In the genomic region with DNA sequence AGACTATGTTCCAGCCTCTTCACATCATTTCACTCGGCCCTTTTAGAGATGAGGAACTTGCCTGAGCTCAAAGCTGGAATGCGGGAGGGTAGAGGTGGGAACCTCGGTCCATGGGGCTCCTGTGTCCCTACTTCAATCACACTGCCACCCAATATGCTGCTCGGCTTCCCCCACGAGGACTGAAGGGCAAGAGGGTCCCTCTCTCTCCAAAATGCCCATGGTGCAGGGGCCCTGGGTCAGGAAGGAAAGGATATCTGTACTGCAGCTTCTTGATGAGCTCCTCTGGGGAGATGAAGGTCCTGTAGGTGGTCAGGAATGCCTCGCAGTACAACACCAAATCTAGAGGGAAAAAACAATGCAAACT, we compare ENCODE assay signal across 18 cellular contexts. TPM values are rescaled to one million over a fixed set of nuclear protein-coding genes. Genes with fewer than 3 reads are reported as not detected.
DNase-seq lines count a peak whose midpoint lies in the region; ATAC-seq and TF ChIP-seq lines count a peak whose summit lies in the region.
"Had no signal": no experiment of that assay in that cellular context is flagged by ENCODE, and none has a peak within 500 bp of the region (broad histone marks: within the 10 kb centered on the region; RNA-seq: fewer than 3 reads in every experiment).

No MANE protein-coding gene starts in this region.

- peaks cover 26% of the 10 kb centered on the region for H3K36me3 Mint-ChIP-seq in activated CD8-positive, alpha-beta memory T cell treated with anti-CD3 and anti-CD28 coated beads, Interleukin-2, amount 10 ng/mL, durations not matched to agents 7 days and 5 days
- peaks cover 100% of the 10 kb centered on the region for H3K36me3 Mint-ChIP-seq in dendritic cell treated with granulocyte-macrophage colony-stimulating factor and Interleukin-4, amounts not matched to agents 40 ng/mL and 50 ng/mL, for 4 days (ENCODE audit: low read depth)

- intact Hi-C loops in dendritic cell treated with granulocyte-macrophage colony-stimulating factor and Interleukin-4, amounts not matched to agents 40 ng/mL and 50 ng/mL, for 4 days (cut with micrococcal nuclease): loop anchor here (2.0 kb wide), 1 partner anchor 149 kb away; the partner anchor contains the start of gene RAPGEF1
- intact Hi-C loops in gastrocnemius medialis (cut with DNase I; ENCODE audit: low total_unique reads): loop anchor here (1.0 to 10.0 kb wide), 2 partner anchors 148 to 653 kb away; partner anchors contain the start of gene RAPGEF1

- H3K27me3 Mint-ChIP-seq in activated CD8-positive, alpha-beta memory T cell treated with anti-CD3 and anti-CD28 coated beads, Interleukin-2, amount 10 ng/mL, durations not matched to agents 7 days and 5 days: no peaks in the 10 kb centered on the region
- no peaks in the 10 kb centered on the region for H3K27me3 Mint-ChIP-seq in dendritic cell treated with granulocyte-macrophage colony-stimulating factor and Interleukin-4, amounts not matched to agents 40 ng/mL and 50 ng/mL, for 4 days

- H3K27ac Mint-ChIP-seq in activated CD8-positive, alpha-beta memory T cell treated with anti-CD3 and anti-CD28 coated beads, Interleukin-2, amount 10 ng/mL, durations not matched to agents 7 days and 5 days: peak overlapping the region; percentile 55
- H3K27ac Mint-ChIP-seq in dendritic cell treated with granulocyte-macrophage colony-stimulating factor and Interleukin-4, amounts not matched to agents 40 ng/mL and 50 ng/mL, for 4 days: peak overlapping the region; percentile 64
- H3K27ac Mint-ChIP-seq: nephron had no signal

- H3K9me3 Mint-ChIP-seq in activated CD8-positive, alpha-beta memory T cell treated with anti-CD3 and anti-CD28 coated beads, Interleukin-2, amount 10 ng/mL, durations not matched to agents 7 days and 5 days (ENCODE audit: low read depth): no peaks in the 10 kb centered on the region
- no peaks in the 10 kb centered on the region for H3K9me3 Mint-ChIP-seq in dendritic cell treated with granulocyte-macrophage colony-stimulating factor and Interleukin-4, amounts not matched to agents 40 ng/mL and 50 ng/mL, for 4 days
- H3K9me3 Mint-ChIP-seq: nephron had no signal

- H3K36me3 ChIP-seq in SJCRH30 (peaks cover 35% of the 10 kb centered on the region), gastrocnemius medialis (peaks cover 4 to 68% of the 10 kb centered on the region in 2 donors)

- no peak overlapping the region for H3K4me3 Mint-ChIP-seq in activated CD8-positive, alpha-beta memory T cell treated with anti-CD3 and anti-CD28 coated beads, Interleukin-2, amount 10 ng/mL, durations not matched to agents 7 days and 5 days
- no peak overlapping the region for H3K4me3 Mint-ChIP-seq in dendritic cell treated with granulocyte-macrophage colony-stimulating factor and Interleukin-4, amounts not matched to agents 40 ng/mL and 50 ng/mL, for 4 days
- H3K4me3 Mint-ChIP-seq: nephron had no signal

- H3K27me3 ChIP-seq in SJCRH30 (no peaks in the 10 kb centered on the region), gastrocnemius medialis (no peaks in the 10 kb centered on the region)
- H3K27me3 ChIP-seq: MG63, sigmoid colon, tibial artery had no signal

- H3K4me3 ChIP-seq in SJCRH30 (no peak overlapping the region), gastrocnemius medialis (no peak overlapping the region)
- H3K4me3 ChIP-seq: HAP-1, lung, MG63, sigmoid colon, tibial artery had no signal

- no peak for DNase-seq in activated CD8-positive, alpha-beta memory T cell treated with anti-CD3 and anti-CD28 coated beads, Interleukin-2, amount 10 ng/mL, durations not matched to agents 7 days and 5 days
- DNase-seq in activated CD8-positive, alpha-beta memory T cell treated with anti-CD3 and anti-CD28 coated beads, Interleukin-2, amount 50 U/mL, for 48 hours: no peak
- DNase-seq in SJCRH30: no peak
- DNase-seq in gastrocnemius medialis: no peak
- DNase-seq in cerebellar cortex (ENCODE audit: low spot score): no peak
- no peak for DNase-seq in NCI-H2196 treated with DMSO at 0.1 percent for 48 hours (lab: John Stamatoyannopoulos, UW; ENCODE audit: unreplicated experiment)

- H3K9me3 ChIP-seq in SJCRH30 (replicated peaks) (no peaks in the 10 kb centered on the region), gastrocnemius medialis (no peaks in the 10 kb centered on the region)
- H3K9me3 ChIP-seq: HAP-1, MG63, sigmoid colon, tibial artery had no signal

- H3K4me1 ChIP-seq in SJCRH30: peaks cover 31% of the 10 kb centered on the region
- peaks cover 0 to 8% of the 10 kb centered on the region in 2 donors for H3K4me1 ChIP-seq in gastrocnemius medialis
- H3K4me1 ChIP-seq: HAP-1, sigmoid colon had no signal

- TF ChIP-seq CTCF in gastrocnemius medialis (IDR thresholded peaks at IDR 0.05 in 4 of 5, conservative IDR thresholded peaks at IDR 0.05 in 1 of 5): no peak

- in situ Hi-C loops in gastrocnemius medialis (cut with MboI; ENCODE audit: low sequenced_read_pairs in 4 of 4): loop anchor here in 3 of 4 donors (5.0 to 25.0 kb wide), 2 partner anchors 150 to 670 kb away; partner anchors contain the start of gene RAPGEF1 (in 3 of the 3)

- no peak for TF ChIP-seq POLR2A in gastrocnemius medialis (IDR thresholded peaks at IDR 0.05)

- peaks cover 37% of the 10 kb centered on the region for H3K4me1 Mint-ChIP-seq in activated CD8-positive, alpha-beta memory T cell treated with anti-CD3 and anti-CD28 coated beads, Interleukin-2, amount 10 ng/mL, durations not matched to agents 7 days and 5 days
- peaks cover 90% of the 10 kb centered on the region for H3K4me1 Mint-ChIP-seq in dendritic cell treated with granulocyte-macrophage colony-stimulating factor and Interleukin-4, amounts not matched to agents 40 ng/mL and 50 ng/mL, for 4 days (ENCODE audit: low read depth)

- ATAC-seq in activated CD8-positive, alpha-beta memory T cell treated with anti-CD3 and anti-CD28 coated beads, Interleukin-2, amount 10 ng/mL, durations not matched to agents 7 days and 5 days: no peak
- no peak for ATAC-seq in gastrocnemius medialis
- ATAC-seq in HG03565 (IDR thresholded peaks at IDR 0.05; ENCODE audit: unreplicated experiment): no peak

- H3K27ac ChIP-seq in SJCRH30 (peak overlapping the region; percentile 99), gastrocnemius medialis (peak overlapping the region; percentile 18 to 73 (median 62))
- H3K27ac ChIP-seq: sigmoid colon, tibial artery had no signal

- CTCF ChIA-PET in activated CD8-positive, alpha-beta memory T cell treated with anti-CD3 and anti-CD28 coated beads, Interleukin-2, amount 10 ng/mL, durations not matched to agents 7 days and 5 days (lab: Charles Lee): interaction anchor here (0.6 to 8.2 kb wide), 32 partner anchors 11 to 668 kb away, joined by 3 to 208 read pairs (median 5); partner anchors contain the start of gene RAPGEF1

RNA-seq across cellular contexts. Expression of gene PRRT1B, which starts 46.5 kb away (rescaled TPM):
- not detected for total RNA-seq in activated CD8-positive, alpha-beta memory T cell treated with anti-CD3 and anti-CD28 coated beads, Interleukin-2, amount 10 ng/mL, durations not matched to agents 7 days and 5 days
- not detected in 2 replicates for total RNA-seq in SJCRH30 (2014; rRNA removed; shearing (Covaris generic))
- not detected for total RNA-seq in gastrocnemius medialis
- total RNA-seq: Calu3, epithelial cell of proximal tubule, G401, glomerular endothelial cell, sigmoid colon had no signal
